In the genomic region with DNA sequence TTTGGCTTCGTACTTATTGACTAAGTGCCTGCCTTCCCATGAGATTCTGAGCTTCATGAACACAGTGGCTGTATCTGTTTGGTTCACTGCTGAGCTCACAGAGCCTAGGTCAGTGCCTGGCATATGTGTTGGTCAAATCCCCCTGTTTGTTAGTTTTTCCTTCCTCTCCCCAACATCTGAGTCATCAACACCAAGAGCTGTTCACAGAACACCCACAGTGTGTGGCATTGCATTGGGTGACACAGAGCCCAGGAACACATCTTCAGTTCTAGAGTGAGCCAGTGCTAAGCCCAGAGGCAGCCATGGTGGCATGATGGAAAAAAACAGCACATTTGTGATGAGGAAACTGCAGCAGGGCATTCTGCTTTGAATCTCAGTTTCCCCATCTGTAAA, we compare ENCODE assay signal across 21 cellular contexts.
DNase-seq lines count a peak whose midpoint lies in the region; ATAC-seq and TF ChIP-seq lines count a peak whose summit lies in the region.
"Had no signal": no experiment of that assay in that cellular context is flagged by ENCODE, and none has a peak within 500 bp of the region (broad histone marks: within the 10 kb centered on the region; RNA-seq: fewer than 3 reads in every experiment).

No MANE protein-coding gene starts in this region.

- peak overlapping the region; percentile 63; the same call in 1 of the 2 replicates for H3K4me2 ChIP-seq in OCI-LY3 (ENCODE audit: low read length)

- ATAC-seq in foreskin keratinocyte = peak; percentile 23
- ATAC-seq in T-cell (replicated peaks in 1 of 4) = no peak
- ATAC-seq: Panc1 had no signal

- peak; percentile 9 for DNase-seq in activated naive CD4-positive, alpha-beta T cell treated with anti-CD3 and anti-CD28 coated beads for 36 hours
- no peak for DNase-seq in activated naive CD4-positive, alpha-beta T cell treated with Interleukin-2 at 50 U/mL for 16 hours
- DNase-seq in foreskin keratinocyte (no peak), Kasumi-1 (lab: John Stamatoyannopoulos, UW) (no peak), germinal center (ENCODE audit: low spot score) (no peak), T-cell (no peak)
- DNase-seq: amniotic stem cell, COR-L47, dorsolateral prefrontal cortex, HFFc6, NCI-H1417 treated with DMSO at 0.1 percent for 48 hours, NCI-H2171, T1000, uterus had no signal

- peaks cover 6% of the 10 kb centered on the region for H3K27me3 Mint-ChIP-seq in activated naive CD4-positive, alpha-beta T cell treated with anti-CD3 and anti-CD28 coated beads for 36 hours (ENCODE audit: low read depth)
- H3K27me3 Mint-ChIP-seq in stimulated activated naive CD8-positive, alpha-beta T cell treated with anti-CD3 and anti-CD28 coated beads, Interleukin-15, Interleukin-2, amounts not matched to agents 100 ng/mL and 50 ng/mL, for 24 hours = peaks cover 12% of the 10 kb centered on the region
- peaks cover 9% of the 10 kb centered on the region in 2 donors for H3K27me3 Mint-ChIP-seq in T-cell

- intact Hi-C loops in activated naive CD4-positive, alpha-beta T cell treated with anti-CD3 and anti-CD28 coated beads for 36 hours (cut with micrococcal nuclease) = no loop called here

- H3K27ac Mint-ChIP-seq in activated naive CD4-positive, alpha-beta T cell treated with anti-CD3 and anti-CD28 coated beads for 36 hours = no peak overlapping the region
- H3K27ac Mint-ChIP-seq in stimulated activated naive CD8-positive, alpha-beta T cell treated with anti-CD3 and anti-CD28 coated beads, Interleukin-15, Interleukin-2, amounts not matched to agents 100 ng/mL and 50 ng/mL, for 24 hours = peak overlapping the region; percentile 34
- H3K27ac Mint-ChIP-seq in T-cell = no peak overlapping the region
- H3K27ac Mint-ChIP-seq: HFFc6, mesothelial cell of epicardium had no signal

- no peak overlapping the region for H2AFZ ChIP-seq in OCI-LY3 (ENCODE audit: low read depth, low read length)

- no peak overlapping the region for H3K4me3 ChIP-seq in OCI-LY3 (ENCODE audit: low read length)
- H3K4me3 ChIP-seq: cardiac muscle cell, dorsolateral prefrontal cortex, SK-N-MC, uterus had no signal

- POLR2A ChIA-PET in T-cell (lab: Charles Lee) = no interaction called here

- TF ChIP-seq CTCF in OCI-LY3 (IDR thresholded peaks at IDR 0.05; ENCODE audit: low read depth, low read length) (no peak), foreskin keratinocyte (conservative IDR thresholded peaks at IDR 0.05) (no peak)

- H3K79me2 ChIP-seq in OCI-LY3 (ENCODE audit: low read length) = no peaks in the 10 kb centered on the region

- H4K20me1 ChIP-seq in OCI-LY3 (ENCODE audit: insufficient read depth, low read length) = no peaks in the 10 kb centered on the region

- H3K27ac ChIP-seq in OCI-LY3 (ENCODE audit: low read length) = no peak overlapping the region
- no peak overlapping the region for H3K27ac ChIP-seq in foreskin keratinocyte
- H3K27ac ChIP-seq: cardiac muscle cell, dorsolateral prefrontal cortex, epithelial cell of prostate, SK-N-MC, uterus had no signal

- H3K27me3 ChIP-seq in OCI-LY3 (ENCODE audit: low read depth, low read length) (no peaks in the 10 kb centered on the region), foreskin keratinocyte (no peaks in the 10 kb centered on the region)
- H3K27me3 ChIP-seq: cardiac muscle cell, dorsolateral prefrontal cortex, uterus had no signal

- no peaks in the 10 kb centered on the region for H3K9me3 ChIP-seq in OCI-LY3 (ENCODE audit: insufficient read depth, low read length)
- H3K9me3 ChIP-seq: uterus had no signal

- H3K9me3 Mint-ChIP-seq in activated naive CD4-positive, alpha-beta T cell treated with anti-CD3 and anti-CD28 coated beads for 36 hours = no peaks in the 10 kb centered on the region
- H3K9me3 Mint-ChIP-seq in stimulated activated naive CD8-positive, alpha-beta T cell treated with anti-CD3 and anti-CD28 coated beads, Interleukin-15, Interleukin-2, amounts not matched to agents 100 ng/mL and 50 ng/mL, for 24 hours = no peaks in the 10 kb centered on the region
- H3K9me3 Mint-ChIP-seq in T-cell = no peaks in the 10 kb centered on the region
- H3K9me3 Mint-ChIP-seq: HFFc6, mesothelial cell of epicardium had no signal

- H3K4me1 ChIP-seq in OCI-LY3 (ENCODE audit: low read length) (peaks cover 41% of the 10 kb centered on the region), foreskin keratinocyte (no peaks in the 10 kb centered on the region)
- H3K4me1 ChIP-seq: uterus had no signal

- CTCF ChIA-PET in activated naive CD4-positive, alpha-beta T cell treated with anti-CD3 and anti-CD28 coated beads for 36 hours (lab: Charles Lee) = interaction anchor here (0.6 to 0.8 kb wide), 3 partner anchors 10 to 552 kb away, joined by 3 to 4 read pairs (median 4); no protein-coding TSS in a partner anchor
- CTCF ChIA-PET in T-cell (lab: Charles Lee) = no interaction called here

- H3K9ac ChIP-seq in OCI-LY3 (ENCODE audit: low read length) = no peak overlapping the region

- no peaks in the 10 kb centered on the region for H3K4me1 Mint-ChIP-seq in activated naive CD4-positive, alpha-beta T cell treated with anti-CD3 and anti-CD28 coated beads for 36 hours (ENCODE audit: low read depth)
- H3K4me1 Mint-ChIP-seq in stimulated activated naive CD8-positive, alpha-beta T cell treated with anti-CD3 and anti-CD28 coated beads, Interleukin-15, Interleukin-2, amounts not matched to agents 100 ng/mL and 50 ng/mL, for 24 hours (ENCODE audit: low read depth) = peaks cover 32% of the 10 kb centered on the region
- H3K4me1 Mint-ChIP-seq in T-cell = peaks cover 0 to 4% (median 0%) of the 10 kb centered on the region in 3 donors
- H3K4me1 Mint-ChIP-seq: mesothelial cell of epicardium had no signal

- no peaks in the 10 kb centered on the region for H3K36me3 ChIP-seq in OCI-LY3 (replicated peaks; ENCODE audit: low read depth, low read length)
- H3K36me3 ChIP-seq: cardiac muscle cell, uterus had no signal

- no peak overlapping the region for H3K4me3 Mint-ChIP-seq in activated naive CD4-positive, alpha-beta T cell treated with anti-CD3 and anti-CD28 coated beads for 36 hours
- no peak overlapping the region for H3K4me3 Mint-ChIP-seq in stimulated activated naive CD8-positive, alpha-beta T cell treated with anti-CD3 and anti-CD28 coated beads, Interleukin-15, Interleukin-2, amounts not matched to agents 100 ng/mL and 50 ng/mL, for 24 hours
- no peak overlapping the region for H3K4me3 Mint-ChIP-seq in T-cell
- H3K4me3 Mint-ChIP-seq: HFFc6, mesothelial cell of epicardium had no signal

- no peaks in the 10 kb centered on the region for H3K36me3 Mint-ChIP-seq in activated naive CD4-positive, alpha-beta T cell treated with anti-CD3 and anti-CD28 coated beads for 36 hours (ENCODE audit: low read depth)
- H3K36me3 Mint-ChIP-seq in stimulated activated naive CD8-positive, alpha-beta T cell treated with anti-CD3 and anti-CD28 coated beads, Interleukin-15, Interleukin-2, amounts not matched to agents 100 ng/mL and 50 ng/mL, for 24 hours (ENCODE audit: low read depth) = no peaks in the 10 kb centered on the region
- H3K36me3 Mint-ChIP-seq in T-cell = no peaks in the 10 kb centered on the region
- H3K36me3 Mint-ChIP-seq: mesothelial cell of epicardium had no signal
